ENCODE assay signal across 1 cellular context in the genomic region with DNA sequence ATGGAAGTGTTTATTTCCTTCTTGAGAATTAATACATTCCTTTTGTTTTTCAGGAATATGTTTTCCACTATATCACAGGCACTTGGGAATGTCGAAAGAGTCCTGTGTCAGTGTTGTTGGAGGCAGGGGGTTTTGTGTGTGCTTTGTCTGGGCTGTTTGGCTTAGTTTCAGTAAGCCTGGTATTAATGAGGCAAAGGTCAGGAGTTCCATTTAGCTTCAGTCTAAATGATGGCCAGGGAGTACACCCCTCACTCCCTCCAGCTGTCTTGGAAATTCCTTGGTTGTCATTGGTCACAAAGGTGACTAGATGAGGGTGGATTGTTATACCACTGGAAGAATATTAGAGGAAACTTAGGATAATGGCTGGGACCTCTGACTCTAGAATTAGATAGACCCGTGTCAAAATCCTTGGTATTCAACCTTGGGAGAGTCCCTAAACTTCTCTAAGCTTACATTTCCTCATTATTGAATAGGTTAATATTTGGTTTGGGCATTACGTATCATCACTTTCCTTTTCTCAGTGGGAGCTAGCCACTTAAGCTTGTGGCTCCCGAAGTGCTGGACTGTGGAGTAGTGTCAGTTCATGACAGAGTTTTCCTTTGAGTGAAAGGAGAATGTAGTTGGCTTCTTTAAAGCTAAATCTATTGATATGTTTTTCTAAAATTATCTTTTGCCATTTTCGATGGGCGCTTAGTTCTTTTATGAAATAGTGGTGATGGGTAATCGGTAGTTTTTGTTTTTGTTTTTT.
TF ChIP-seq lines count a peak whose summit lies in the region.

No MANE protein-coding gene starts in this region.

TF ChIP-seq in HEK293, 187 proteins besides CTCF, POLR2A, EP300 and RAD21 (continued from another document):
- TF ChIP-seq, protein P1, sequence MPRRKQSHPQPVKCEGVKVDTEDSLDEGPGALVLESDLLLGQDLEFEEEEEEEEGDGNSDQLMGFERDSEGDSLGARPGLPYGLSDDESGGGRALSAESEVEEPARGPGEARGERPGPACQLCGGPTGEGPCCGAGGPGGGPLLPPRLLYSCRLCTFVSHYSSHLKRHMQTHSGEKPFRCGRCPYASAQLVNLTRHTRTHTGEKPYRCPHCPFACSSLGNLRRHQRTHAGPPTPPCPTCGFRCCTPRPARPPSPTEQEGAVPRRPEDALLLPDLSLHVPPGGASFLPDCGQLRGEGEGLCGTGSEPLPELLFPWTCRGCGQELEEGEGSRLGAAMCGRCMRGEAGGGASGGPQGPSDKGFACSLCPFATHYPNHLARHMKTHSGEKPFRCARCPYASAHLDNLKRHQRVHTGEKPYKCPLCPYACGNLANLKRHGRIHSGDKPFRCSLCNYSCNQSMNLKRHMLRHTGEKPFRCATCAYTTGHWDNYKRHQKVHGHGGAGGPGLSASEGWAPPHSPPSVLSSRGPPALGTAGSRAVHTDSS (tag by site-specific recombination; IDR thresholded peaks at IDR 0.05), result no peak
- TF ChIP-seq PRDM6 (tag by site-specific recombination; IDR thresholded peaks at IDR 0.05) (peak; percentile 67), ZSCAN23 (tag by site-specific recombination; IDR thresholded peaks at IDR 0.05) (no peak), ZNF521 (tag by site-specific recombination; IDR thresholded peaks at IDR 0.05) (no peak)
